ENCODE assay signal across 1 cellular context in genomic region chr13:24741016-24741662, GRCh38.
TF ChIP-seq lines count a peak whose summit lies in the region.

No MANE protein-coding gene starts in this region.

TF ChIP-seq in K562, 482 proteins besides CTCF, POLR2A, EP300 and RAD21:
- TF ChIP-seq NR2C2 (CRISPR knock-in tag; IDR thresholded peaks at IDR 0.05) (no peak), NR2C2 (tag; IDR thresholded peaks at IDR 0.05) (no peak), ZMIZ1 (IDR thresholded peaks at IDR 0.05; ENCODE audit: low read depth in 2 of 2, low read length in 2 of 2) (no peak), HCFC1 (IDR thresholded peaks at IDR 0.05; ENCODE audit: low read depth, low read length) (no peak), JUND (IDR thresholded peaks at IDR 0.05; ENCODE audit: borderline replicate concordance, low read depth, low read length) (peak; percentile 46; the same call in 1 of the 2 replicates), JUND (tag; IDR thresholded peaks at IDR 0.05; ENCODE audit: borderline replicate concordance, low read depth, low read length) (peak; percentile 16; the same call in 1 of the 3 replicates), ELF1 (tag; IDR thresholded peaks at IDR 0.05) (no peak), TAF9B (IDR thresholded peaks at IDR 0.05; ENCODE audit: partially characterized antibody) (no peak), HSF4 (CRISPR knock-in tag; IDR thresholded peaks at IDR 0.05; ENCODE audit: borderline replicate concordance) (no peak), ZNF830 (CRISPR knock-in tag; IDR thresholded peaks at IDR 0.05) (no peak), E2F3 (CRISPR knock-in tag; IDR thresholded peaks at IDR 0.05) (no peak), HMGXB4 (CRISPR knock-in tag; IDR thresholded peaks at IDR 0.05) (no peak), CTCFL (IDR thresholded peaks at IDR 0.05; ENCODE audit: borderline replicate concordance, insufficient read depth, low read depth, low read length, poor library complexity, severe bottlenecking) (peak; percentile 82), SMC3 (conservative IDR thresholded peaks at IDR 0.05; ENCODE audit: insufficient read depth, low read depth, low read length) (peak; percentile 42; the same call in 1 of the 2 replicates), FIP1L1 (IDR thresholded peaks at IDR 0.05; ENCODE audit: low read depth, low read length, poor library complexity, severe bottlenecking) (no peak), SIN3A (IDR thresholded peaks at IDR 0.05; ENCODE audit: borderline replicate concordance in 2 of 2, control insufficient read depth in 1 of 2, low read depth in 2 of 2, low read length in 2 of 2) (no peak), HBP1 (CRISPR knock-in tag; IDR thresholded peaks at IDR 0.05) (no peak), PKNOX1 (IDR thresholded peaks at IDR 0.05) (peak; percentile 49; the same call in 1 of the 2 replicates), LARP7 (IDR thresholded peaks at IDR 0.05) (no peak), ZNF253 (CRISPR knock-in tag; conservative IDR thresholded peaks at IDR 0.05) (no peak), PHF8 (IDR thresholded peaks at IDR 0.05; ENCODE audit: borderline replicate concordance, low read length) (no peak)
